ENCODE assay signal across 8 cellular contexts in genomic region chr20:44210422-44211176, GRCh38. TPM values are rescaled to one million over a fixed set of nuclear protein-coding genes. Genes with fewer than 3 reads are reported as not detected.
A peak's percentile ranks its signal among the peaks of the same experiment; 100 is the strongest.
DNase-seq lines count a peak whose midpoint lies in the region; ATAC-seq and TF ChIP-seq lines count a peak whose summit lies in the region.

Gene OSER1 (minus strand): TSS chr20:44210771. CDS start chr20:44206957, 3,814 bp downstream.

- no peaks in the 10 kb centered on the region for H3K9me2 ChIP-seq in SK-N-SH

- H3K4me1 ChIP-seq in SK-N-SH (ENCODE audit: control insufficient read depth in 1 of 2, insufficient read depth in 2 of 2, low read depth in 1 of 2, low read length in 1 of 2) = peaks cover 5 to 19% of the 10 kb centered on the region in 2 experiments; a peak in 3 of 4 replicates

- H3K36me3 ChIP-seq in SK-N-SH (replicated peaks in 1 of 2; ENCODE audit: control insufficient read depth in 1 of 2, insufficient read depth in 2 of 2, low read length in 1 of 2) = peaks cover 7 to 14% of the 10 kb centered on the region in 2 experiments

- CTCF ChIA-PET in SK-N-SH (lab: Yijun Ruan, JAX) = interaction anchor here (0.7 to 11.2 kb wide), 9 partner anchors 13 to 261 kb away, joined by 3 to 264 read pairs (median 3); partner anchors contain the start of gene FITM2

- peak in 1 of 2 experiments; percentile 23; a peak in 1 of 4 replicates for TF ChIP-seq EP300 in SK-N-SH (IDR thresholded peaks at IDR 0.05; ENCODE audit: borderline replicate concordance in 1 of 2, low read depth in 1 of 2, low read length in 1 of 2)

- H3K4me2 ChIP-seq in SK-N-SH = peak within 1 kb of the TSS; percentile 94

- TF ChIP-seq RAD21 in SK-N-SH (IDR thresholded peaks at IDR 0.05; ENCODE audit: low read length) = no peak

- peak; percentile 73 for ATAC-seq in HG02571 (IDR thresholded peaks at IDR 0.05; ENCODE audit: unreplicated experiment)

- 2% methylated on average over 19 of the region's 78 CpGs for WGBS in SK-N-SH (ENCODE audit: low lambda C conversion rate)

- peak; percentile 93 for DNase-seq in GM04504 (ENCODE audit: low read depth)
- peak; percentile 94 for DNase-seq in NCI-H1048 (lab: John Stamatoyannopoulos, UW)
- DNase-seq in SK-N-SH = peak; percentile 100
- DNase-seq in activated naive CD4-positive, alpha-beta T cell treated with anti-CD3 and anti-CD28 coated beads, Interleukin-2, amount 50 U/mL, for 16 hours = peak; percentile 97
- DNase-seq in globus pallidus (ENCODE audit: low spot score) = peak; percentile 96
- DNase-seq in occipital lobe (lab: John Stamatoyannopoulos, UW) = peak; percentile 96

- peaks cover 34% of the 10 kb centered on the region for H4K20me1 ChIP-seq in SK-N-SH (ENCODE audit: insufficient read depth)

- H3F3A ChIP-seq in SK-N-SH (replicated peaks; ENCODE audit: insufficient read depth) = peaks cover 5% of the 10 kb centered on the region

- no peaks in the 10 kb centered on the region for H3K27me3 ChIP-seq in SK-N-SH (ENCODE audit: insufficient read depth)

- H3K9ac ChIP-seq in SK-N-SH = peak within 1 kb of the TSS; percentile 97

- peak within 1 kb of the TSS; percentile 84 to 92 for H3K27ac ChIP-seq in SK-N-SH (ENCODE audit: low read depth in 2 of 2, low read length in 1 of 2)
- peak within 1 kb of the TSS; percentile 93 for H3K27ac ChIP-seq in temporal lobe (ENCODE audit: low read depth, low read length)

- peaks cover 55% of the 10 kb centered on the region for H3K79me2 ChIP-seq in SK-N-SH (ENCODE audit: insufficient read depth)

- no peak for TF ChIP-seq CTCF in SK-N-SH (IDR thresholded peaks at IDR 0.05)

- H3K9me3 ChIP-seq in SK-N-SH = no peaks in the 10 kb centered on the region

- peak within 1 kb of the TSS; percentile 92 to 97 for H3K4me3 ChIP-seq in SK-N-SH (ENCODE audit: low read depth in 2 of 2, low read length in 1 of 2)

- H2AFZ ChIP-seq in SK-N-SH (ENCODE audit: low read depth) = peak within 1 kb of the TSS; percentile 93

- POLR2A ChIA-PET in SK-N-SH (lab: Yijun Ruan, JAX) = no interaction called here

TF ChIP-seq in SK-N-SH, 30 proteins besides CTCF, POLR2A, EP300 and RAD21 (continues in another document):
- no peak for TF ChIP-seq RXRA (IDR thresholded peaks at IDR 0.05; ENCODE audit: borderline replicate concordance, low read depth)
- no peak for TF ChIP-seq MEF2A (IDR thresholded peaks at IDR 0.05; ENCODE audit: borderline replicate concordance, low read depth)
- peak; percentile 78; the same call in 1 of the 2 replicates for TF ChIP-seq TAF1 (IDR thresholded peaks at IDR 0.05; ENCODE audit: borderline replicate concordance, low read depth, low read length)
- peak; percentile 90 for TF ChIP-seq NRF1 (IDR thresholded peaks at IDR 0.05; ENCODE audit: low read depth, low read length)
- TF ChIP-seq TCF12 (IDR thresholded peaks at IDR 0.05) = peak; percentile 27; the same call in 1 of the 2 replicates
- TF ChIP-seq RFX5 (IDR thresholded peaks at IDR 0.05; ENCODE audit: low read length) = no peak
- TF ChIP-seq RCOR1 (IDR thresholded peaks at IDR 0.05; ENCODE audit: low read length) = no peak
- TF ChIP-seq REST (IDR thresholded peaks at IDR 0.05; ENCODE audit: low read depth, low read length) = peak; percentile 45
- peak; percentile 93 for TF ChIP-seq MXI1 (IDR thresholded peaks at IDR 0.05; ENCODE audit: low read depth, low read length)
- peak; percentile 70 for TF ChIP-seq POLR2AphosphoS5 (IDR thresholded peaks at IDR 0.05; ENCODE audit: low read depth, low read length)
- TF ChIP-seq, protein P1, sequence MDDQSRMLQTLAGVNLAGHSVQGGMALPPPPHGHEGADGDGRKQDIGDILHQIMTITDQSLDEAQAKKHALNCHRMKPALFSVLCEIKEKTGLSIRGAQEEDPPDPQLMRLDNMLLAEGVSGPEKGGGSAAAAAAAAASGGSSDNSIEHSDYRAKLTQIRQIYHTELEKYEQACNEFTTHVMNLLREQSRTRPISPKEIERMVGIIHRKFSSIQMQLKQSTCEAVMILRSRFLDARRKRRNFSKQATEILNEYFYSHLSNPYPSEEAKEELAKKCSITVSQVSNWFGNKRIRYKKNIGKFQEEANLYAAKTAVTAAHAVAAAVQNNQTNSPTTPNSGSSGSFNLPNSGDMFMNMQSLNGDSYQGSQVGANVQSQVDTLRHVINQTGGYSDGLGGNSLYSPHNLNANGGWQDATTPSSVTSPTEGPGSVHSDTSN (IDR thresholded peaks at IDR 0.05) = no peak
- TF ChIP-seq, protein P2, sequence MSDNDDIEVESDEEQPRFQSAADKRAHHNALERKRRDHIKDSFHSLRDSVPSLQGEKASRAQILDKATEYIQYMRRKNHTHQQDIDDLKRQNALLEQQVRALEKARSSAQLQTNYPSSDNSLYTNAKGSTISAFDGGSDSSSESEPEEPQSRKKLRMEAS (IDR thresholded peaks at IDR 0.05; ENCODE audit: low read depth) = peak; percentile 99
- no peak for TF ChIP-seq FOSL2 (IDR thresholded peaks at IDR 0.05; ENCODE audit: borderline replicate concordance, low read depth)
- no peak for TF ChIP-seq SMC3 (IDR thresholded peaks at IDR 0.05; ENCODE audit: low read depth, low read length)
- TF ChIP-seq EZH2phosphoT487 (IDR thresholded peaks at IDR 0.05; ENCODE audit: borderline replicate concordance, low read depth) = no peak
- 0 out of 2 replicates have a peak, but pooled peaks have one; percentile 37 for TF ChIP-seq ZBTB33 (IDR thresholded peaks at IDR 0.05; ENCODE audit: borderline replicate concordance, low read depth)
- TF ChIP-seq YY1 (IDR thresholded peaks at IDR 0.05; ENCODE audit: low read depth) = no peak
- TF ChIP-seq GATA2 (CRISPR knock-in tag; IDR thresholded peaks at IDR 0.05) = no peak
- TF ChIP-seq, protein P3, sequence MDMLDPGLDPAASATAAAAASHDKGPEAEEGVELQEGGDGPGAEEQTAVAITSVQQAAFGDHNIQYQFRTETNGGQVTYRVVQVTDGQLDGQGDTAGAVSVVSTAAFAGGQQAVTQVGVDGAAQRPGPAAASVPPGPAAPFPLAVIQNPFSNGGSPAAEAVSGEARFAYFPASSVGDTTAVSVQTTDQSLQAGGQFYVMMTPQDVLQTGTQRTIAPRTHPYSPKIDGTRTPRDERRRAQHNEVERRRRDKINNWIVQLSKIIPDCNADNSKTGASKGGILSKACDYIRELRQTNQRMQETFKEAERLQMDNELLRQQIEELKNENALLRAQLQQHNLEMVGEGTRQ (IDR thresholded peaks at IDR 0.05; ENCODE audit: borderline replicate concordance, low read depth, low read length) = peak; percentile 71; the same call in 1 of the 2 replicates
- TF ChIP-seq ELF1 (IDR thresholded peaks at IDR 0.05) = no peak
- peak; percentile 50 for TF ChIP-seq CHD2 (IDR thresholded peaks at IDR 0.05; ENCODE audit: low read length, partially characterized antibody)
- no peak for TF ChIP-seq TEAD4 (IDR thresholded peaks at IDR 0.05; ENCODE audit: borderline replicate concordance, insufficient read depth)

RNA-seq across cellular contexts. Expression of gene OSER1, which starts in this region (rescaled TPM):
- 22.3 and 31.0 TPM in 2 replicates for polyA plus RNA-seq in SK-N-SH (2012; rRNA removed)
- 21.3 and 25.1 TPM in 2 replicates for polyA plus RNA-seq in SK-N-SH (2012; cell fraction: cytosol; rRNA removed)
- polyA plus RNA-seq in SK-N-SH (2012; cell fraction: nucleus; rRNA removed) = 44.4 and 73.2 TPM in 2 replicates
- total RNA-seq in occipital lobe = 35.9 TPM
- 24.8 TPM for total RNA-seq in temporal lobe

Comparison
In these comparisons a context has a peak if more than half of its experiments do, and no peak if none do; other contexts are left out.
1. Peak in every context shown above with its lines: DNase-seq, ATAC-seq, H3K4me3 ChIP-seq and H3K27ac ChIP-seq.